ENCODE assay signal across 19 cellular contexts in the genomic region with DNA sequence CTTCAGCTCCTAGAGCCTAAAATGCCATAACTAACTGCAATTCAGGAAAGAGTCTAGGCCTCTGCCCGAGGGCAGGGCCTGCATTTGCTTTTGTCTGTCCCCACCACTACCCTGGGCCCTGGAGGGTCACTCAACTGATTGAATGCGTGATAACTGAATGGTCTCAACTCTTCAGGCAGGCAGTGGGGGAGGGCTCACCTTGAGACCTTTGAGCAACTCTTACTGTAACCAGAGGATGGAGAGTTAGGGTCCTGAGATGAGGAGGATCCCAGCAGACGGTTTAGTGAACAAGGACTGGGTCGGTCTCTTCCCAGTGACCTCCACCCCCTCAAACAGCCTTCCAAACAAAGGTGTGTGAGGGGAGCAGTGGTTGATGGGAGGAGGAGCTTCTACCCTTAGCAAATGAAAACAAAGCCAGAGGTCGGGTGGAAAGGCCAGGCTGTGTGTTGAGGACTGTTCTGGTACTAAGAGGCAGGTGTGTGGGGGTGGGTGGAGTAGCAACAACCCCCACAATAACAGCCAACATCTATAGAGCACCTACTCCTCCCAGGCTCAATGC. TPM values are rescaled to one million over a fixed set of nuclear protein-coding genes. Genes with fewer than 3 reads are reported as not detected.
DNase-seq lines count a peak whose midpoint lies in the region; ATAC-seq, FAIRE-seq and TF ChIP-seq lines count a peak whose summit lies in the region.
"Had no signal": no experiment of that assay in that cellular context is flagged by ENCODE, and none has a peak within 500 bp of the region (broad histone marks: within the 10 kb centered on the region; RNA-seq: fewer than 3 reads in every experiment).

No MANE protein-coding gene starts in this region.

- POLR2A ChIA-PET in HepG2 (lab: Yijun Ruan, JAX) = interaction anchor here (0.6 to 6.1 kb wide), 8 partner anchors 11 to 70 kb away, joined by 3 to 62 read pairs (median 6); a partner anchor contains a TSS

- FAIRE-seq in HepG2 (lab: Jason Lieb, UNC) = peak; percentile 90
- FAIRE-seq: endothelial cell of umbilical vein, frontal cortex, GM19239 had no signal

- WGBS in HepG2 (ENCODE audit: low lambda C conversion rate) = 0% methylated on average over 5 of the region's 5 CpGs
- WGBS in right lobe of liver (ENCODE audit: insufficient coverage, low coverage, low lambda C conversion rate, missing lambda C conversion rate) = 90% methylated on average over 4 of the region's 5 CpGs

- no peak for TF ChIP-seq POLR2A in HepG2 (IDR thresholded peaks at IDR 0.05; ENCODE audit: insufficient read depth in 1 of 2, low read depth in 2 of 2, low read length in 2 of 2)
- no peak for TF ChIP-seq POLR2A in right lobe of liver (IDR thresholded peaks at IDR 0.05)

- H3K9ac ChIP-seq in HepG2 (ENCODE audit: insufficient read depth, low read depth, low read length) = no peak overlapping the region

- H3K4me2 ChIP-seq in HepG2 (ENCODE audit: low read depth, low read length) = peak overlapping the region; percentile 87

- CTCF ChIA-PET in HepG2 (lab: Yijun Ruan, JAX; ENCODE audit: low intra/inter-chr PET ratio, low total read pairs) = no interaction called here

- in situ Hi-C loops in HepG2 (cut with HindIII; ENCODE audit: extremely low pct_ligation_motif_present, low pct_unique_long_range_greater_than_20kb) = loop anchor here (5.0 kb wide), 1 partner anchor 70 kb away; no protein-coding TSS in a partner anchor

- no peak for TF ChIP-seq RAD21 in HepG2 (CRISPR knock-in tag; IDR thresholded peaks at IDR 0.05)

- H3K9me3 ChIP-seq in HepG2 (ENCODE audit: low read length) = no peaks in the 10 kb centered on the region
- no peaks in the 10 kb centered on the region for H3K9me3 ChIP-seq in right lobe of liver
- no peaks in the 10 kb centered on the region for H3K9me3 ChIP-seq in WERI-Rb-1 (ENCODE audit: severe bottlenecking)

- no peaks in the 10 kb centered on the region for H3K79me2 ChIP-seq in HepG2 (ENCODE audit: insufficient read depth, low read length)

- TF ChIP-seq EP300 in HepG2 (IDR thresholded peaks at IDR 0.05; ENCODE audit: low read depth in 2 of 2, low read length in 2 of 2) = no peak
- no peak for TF ChIP-seq EP300 in HepG2 (CRISPR knock-in tag; IDR thresholded peaks at IDR 0.05; ENCODE audit: borderline replicate concordance)

- DNase-seq in HepG2 (ENCODE audit: low spot score) (peak; percentile 68), right lobe of liver (no peak), WERI-Rb-1 (no peak), left kidney (ENCODE audit: low read depth, low spot score) (peak; percentile 52), NCI-H226 (no peak), SW 1271 (lab: John Stamatoyannopoulos, UW) (no peak), NCI-H524 (lab: John Stamatoyannopoulos, UW) (no peak)
- DNase-seq: ACHN; activated CD4-positive, alpha-beta T cell treated with anti-CD3 and anti-CD28 coated beads, Interleukin-2, amount 50 U/mL, for 4 hours; activated naive CD8-positive, alpha-beta T cell treated with anti-CD3 and anti-CD28 coated beads, Interleukin-2, amount 50 U/mL, for 24 hours; activated T-cell treated with anti-CD3 and anti-CD28 coated beads, Interleukin-2, amount 50 U/mL, for 72 hours; Calu3; central memory CD4-positive, alpha-beta T cell; T-helper 9 cell had no signal

- H4K20me1 ChIP-seq in HepG2 (ENCODE audit: insufficient read depth, low read length) = no peaks in the 10 kb centered on the region

- H3K36me3 ChIP-seq in HepG2 (replicated peaks in 1 of 2; ENCODE audit: control insufficient read depth in 1 of 2, insufficient read depth in 2 of 2, low read length in 2 of 2) (no peaks in the 10 kb centered on the region), right lobe of liver (no peaks in the 10 kb centered on the region), WERI-Rb-1 (no peaks in the 10 kb centered on the region)

- no peak for TF ChIP-seq CTCF in HepG2 (CRISPR knock-in tag; IDR thresholded peaks at IDR 0.05)
- no peak for TF ChIP-seq CTCF in right lobe of liver (IDR thresholded peaks at IDR 0.05)
- no peak for TF ChIP-seq CTCF in WERI-Rb-1 (IDR thresholded peaks at IDR 0.05; ENCODE audit: low read depth, low read length)

- H3K27me3 ChIP-seq in HepG2 (ENCODE audit: control insufficient read depth in 1 of 2, insufficient read depth in 2 of 2, low read length in 2 of 2) (no peaks in the 10 kb centered on the region), right lobe of liver (peaks cover 0 to 5% of the 10 kb centered on the region in 2 donors), WERI-Rb-1 (ENCODE audit: insufficient read depth, low read depth, severe bottlenecking) (no peaks in the 10 kb centered on the region)

- no TSS peak for BruUV-seq in HepG2 (replicated peaks; lab: Mats Ljungman, UMichigan)

- H2AFZ ChIP-seq in HepG2 (ENCODE audit: low read length) = no peak overlapping the region

- H3K4me1 ChIP-seq in HepG2 (ENCODE audit: insufficient read depth, low read length) = peaks cover 63% of the 10 kb centered on the region
- peaks cover 0 to 11% (median under 1%) of the 10 kb centered on the region in 4 donors for H3K4me1 ChIP-seq in right lobe of liver

- intact Hi-C loops in HepG2 (cut with micrococcal nuclease; ENCODE audit: unreplicated experiment) = loop anchor here (5.0 kb wide), 1 partner anchor 40 kb away; no protein-coding TSS in a partner anchor
- intact Hi-C loops in right lobe of liver (cut with DNase I) = no loop called here

- peak; percentile 16 for ATAC-seq in HepG2
- no peak for ATAC-seq in right lobe of liver
- no peak for ATAC-seq in HG03469 (IDR thresholded peaks at IDR 0.05; ENCODE audit: unreplicated experiment)
- ATAC-seq: activated naive CD8-positive, alpha-beta T cell treated with anti-CD3 and anti-CD28 coated beads, Interleukin-2, amount 50 U/mL, for 24 hours; activated T-cell treated with anti-CD3 and anti-CD28 coated beads, Interleukin-2, amount 50 U/mL, for 72 hours; Right ventricle myocardium inferior had no signal

- peak overlapping the region; percentile 51 for H3K27ac ChIP-seq in HepG2 (ENCODE audit: extremely low read length, insufficient read depth, low read length)
- no peak overlapping the region for H3K27ac ChIP-seq in right lobe of liver
- H3K27ac ChIP-seq in WERI-Rb-1 = peak overlapping the region; percentile 97

- H3K4me3 ChIP-seq in HepG2 (replicated peaks in 1 of 3; ENCODE audit: insufficient read depth in 1 of 3, low read depth in 2 of 3, low read length in 3 of 3) (peak overlapping the region in 2 of 3 experiments; percentile 12 to 22; a peak in 2 of 6 replicates), right lobe of liver (no peak overlapping the region), WERI-Rb-1 (ENCODE audit: low read depth, low read length) (no peak overlapping the region)

TF ChIP-seq in HepG2, 621 proteins besides CTCF, POLR2A, EP300 and RAD21 (continues in another document):
- TF ChIP-seq, protein P1, sequence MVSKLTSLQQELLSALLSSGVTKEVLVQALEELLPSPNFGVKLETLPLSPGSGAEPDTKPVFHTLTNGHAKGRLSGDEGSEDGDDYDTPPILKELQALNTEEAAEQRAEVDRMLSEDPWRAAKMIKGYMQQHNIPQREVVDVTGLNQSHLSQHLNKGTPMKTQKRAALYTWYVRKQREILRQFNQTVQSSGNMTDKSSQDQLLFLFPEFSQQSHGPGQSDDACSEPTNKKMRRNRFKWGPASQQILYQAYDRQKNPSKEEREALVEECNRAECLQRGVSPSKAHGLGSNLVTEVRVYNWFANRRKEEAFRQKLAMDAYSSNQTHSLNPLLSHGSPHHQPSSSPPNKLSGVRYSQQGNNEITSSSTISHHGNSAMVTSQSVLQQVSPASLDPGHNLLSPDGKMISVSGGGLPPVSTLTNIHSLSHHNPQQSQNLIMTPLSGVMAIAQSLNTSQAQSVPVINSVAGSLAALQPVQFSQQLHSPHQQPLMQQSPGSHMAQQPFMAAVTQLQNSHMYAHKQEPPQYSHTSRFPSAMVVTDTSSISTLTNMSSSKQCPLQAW (CRISPR knock-in tag; IDR thresholded peaks at IDR 0.05) = peak; percentile 60
- TF ChIP-seq FOXP1 (IDR thresholded peaks at IDR 0.05) = no peak
- peak; percentile 38; the same call in 1 of the 2 replicates for TF ChIP-seq FOXP1 (CRISPR knock-in tag; IDR thresholded peaks at IDR 0.05)
- TF ChIP-seq ZNF792 (CRISPR knock-in tag; IDR thresholded peaks at IDR 0.05) = no peak
- no peak for TF ChIP-seq ZNF572 (CRISPR knock-in tag; IDR thresholded peaks at IDR 0.05)
- TF ChIP-seq MTA1 (CRISPR knock-in tag; IDR thresholded peaks at IDR 0.05; ENCODE audit: borderline replicate concordance) = peak; percentile 41; the same call in 1 of the 2 replicates
- 0 out of 2 replicates have a peak, but pooled peaks have one; percentile 2 for TF ChIP-seq CREM (IDR thresholded peaks at IDR 0.05)
- TF ChIP-seq CREM (CRISPR knock-in tag; IDR thresholded peaks at IDR 0.05) = no peak
- TF ChIP-seq ZFX (CRISPR knock-in tag; IDR thresholded peaks at IDR 0.05; ENCODE audit: low read depth) = peak; percentile 74; the same call in 1 of the 2 replicates
- peak; percentile 57; the same call in 1 of the 2 replicates for TF ChIP-seq SNAPC2 (CRISPR knock-in tag; IDR thresholded peaks at IDR 0.05)
- TF ChIP-seq ZNF7 (CRISPR knock-in tag; IDR thresholded peaks at IDR 0.05) = peak; percentile 65

RNA-seq across cellular contexts. Expression of a gene that starts 59.4 kb away (rescaled TPM):
- total RNA-seq in HepG2 (2016; rRNA removed; fragmentation: Illumina TruSeq; extraction: Trizol) (30.7 and 33.0 TPM in 2 replicates), right lobe of liver (10 to 100 TPM; 44.5 to 84.9 (median 66.4) TPM)
- total RNA-seq in HepG2 (2016; cell fraction: cytosol; rRNA removed; fragmentation: Illumina TruSeq; extraction: Trizol; ENCODE audit: low read depth) = 7.4 and 8.6 TPM in 2 replicates
- total RNA-seq in HepG2 (2016; cell fraction: insoluble cytoplasmic fraction; rRNA removed; fragmentation: Illumina TruSeq; extraction: Trizol) = 30.5 and 33.5 TPM in 2 replicates
- 32.7 and 37.9 TPM in 2 replicates for total RNA-seq in HepG2 (2016; cell fraction: membrane; rRNA removed; fragmentation: Illumina TruSeq; extraction: Trizol)
- 17.6 and 21.1 TPM in 2 replicates for total RNA-seq in HepG2 (2016; cell fraction: nucleus; rRNA removed; fragmentation: Illumina TruSeq; extraction: Trizol)
- 27.9 and 32.3 TPM in 2 replicates for polyA plus RNA-seq in HepG2 (2011; rRNA removed)
- polyA plus RNA-seq in HepG2 (2011; cell fraction: cytosol; rRNA removed) = 20.7 and 35.7 TPM in 2 replicates
- 20.0 and 30.1 TPM in 2 replicates for polyA plus RNA-seq in HepG2 (2011; cell fraction: nucleus; rRNA removed)
- 21.9 and 26.2 TPM in 2 replicates for polyA plus RNA-seq in HepG2 (2012)
- 7.7 and 8.6 TPM in 2 replicates for polyA plus RNA-seq in HepG2 (2016; cell fraction: cytosol; fragmentation: Illumina TruSeq; extraction: Trizol; ENCODE audit: low read depth)
- 46.9 and 51.9 TPM in 2 replicates for polyA plus RNA-seq in HepG2 (2016; cell fraction: insoluble cytoplasmic fraction; fragmentation: Illumina TruSeq; extraction: Trizol; ENCODE audit: low read depth)
- polyA plus RNA-seq in HepG2 (2016; cell fraction: membrane; fragmentation: Illumina TruSeq; extraction: Trizol; ENCODE audit: low read depth) = 30.1 and 31.3 TPM in 2 replicates
- polyA plus RNA-seq in HepG2 (2016; cell fraction: nucleus; fragmentation: Illumina TruSeq; extraction: Trizol; ENCODE audit: insufficient read depth, low read depth) = 39.0 and 44.0 TPM in 2 replicates
- 13.2 and 63.5 TPM in 2 replicates for polyA minus RNA-seq in HepG2 (2011; rRNA and poly(A)+ RNA removed; ENCODE audit: low replicate concordance)
- polyA minus RNA-seq in HepG2 (2011; cell fraction: cytosol; rRNA and poly(A)+ RNA removed) = 26.9 and 37.6 TPM in 2 replicates
- 18.7 and 20.6 TPM in 2 replicates for polyA minus RNA-seq in HepG2 (2011; cell fraction: nucleus; rRNA and poly(A)+ RNA removed)

Comparison
In these comparisons a context has a peak if more than half of its experiments do, and no peak if none do; other contexts are left out.
1. DNase-seq: peak in HepG2 (single experiment) and left kidney (single experiment); none in right lobe of liver (0 of 3), WERI-Rb-1 (single experiment), NCI-H226 (single experiment), SW 1271 (0 of 2) and NCI-H524 (0 of 2).
2. H3K27ac ChIP-seq: peak in HepG2 (single experiment) and WERI-Rb-1 (single experiment); none in right lobe of liver (0 of 3).
3. H3K4me3 ChIP-seq: peak in HepG2 (2 of 3); none in right lobe of liver (0 of 3) and WERI-Rb-1 (single experiment).